10 cellular contexts compared by ENCODE assay signal in genomic region chr4:70863099-70863790, GRCh38. TPM values are rescaled to one million over a fixed set of nuclear protein-coding genes. Genes with fewer than 3 reads are reported as not detected.
DNase-seq lines count a peak whose midpoint lies in the region; ATAC-seq lines count a peak whose summit lies in the region.
"Had no signal": no experiment of that assay in that cellular context is flagged by ENCODE, and none has a peak within 500 bp of the region (broad histone marks: within the 10 kb centered on the region; RNA-seq: fewer than 3 reads in every experiment).

No MANE protein-coding gene starts in this region.

- no peaks in the 10 kb centered on the region for H3K27me3 Mint-ChIP-seq in activated naive CD8-positive, alpha-beta T cell treated with anti-CD3 and anti-CD28 coated beads, Interleukin-2, amount 50 U/mL, for 24 hours
- no peaks in the 10 kb centered on the region for H3K27me3 Mint-ChIP-seq in activated naive CD8-positive, alpha-beta T cell treated with anti-CD3 and anti-CD28 coated beads for 36 hours
- no peaks in the 10 kb centered on the region for H3K27me3 Mint-ChIP-seq in stimulated activated memory B cell treated with anti-CD40 and anti-IgM and Interleukin-4, amounts not matched to agents 10 μg/mL and 1 μg/mL and 100 μg/mL, for 72 hours

- ATAC-seq in activated naive CD8-positive, alpha-beta T cell treated with anti-CD3 and anti-CD28 coated beads, Interleukin-2, amount 50 U/mL, for 24 hours: peak; percentile 80
- ATAC-seq in GM21723 (IDR thresholded peaks at IDR 0.05; ENCODE audit: unreplicated experiment): peak; percentile 72
- peak; percentile 83 for ATAC-seq in HG03442 (IDR thresholded peaks at IDR 0.05; ENCODE audit: unreplicated experiment)
- ATAC-seq in stimulated activated memory B cell treated with anti-CD40 and anti-IgM and Interleukin-4, amounts not matched to agents 10 μg/mL and 1 μg/mL and 100 μg/mL, for 72 hours: peak; percentile 83
- ATAC-seq: gastroesophageal sphincter had no signal

- peaks cover 11% of the 10 kb centered on the region for H3K4me1 Mint-ChIP-seq in activated naive CD8-positive, alpha-beta T cell treated with anti-CD3 and anti-CD28 coated beads, Interleukin-2, amount 50 U/mL, for 24 hours
- H3K4me1 Mint-ChIP-seq in activated naive CD8-positive, alpha-beta T cell treated with anti-CD3 and anti-CD28 coated beads for 36 hours: peaks cover 7% of the 10 kb centered on the region
- peaks cover 7% of the 10 kb centered on the region for H3K4me1 Mint-ChIP-seq in stimulated activated memory B cell treated with anti-CD40 and anti-IgM and Interleukin-4, amounts not matched to agents 10 μg/mL and 1 μg/mL and 100 μg/mL, for 72 hours

- H3K36me3 Mint-ChIP-seq in activated naive CD8-positive, alpha-beta T cell treated with anti-CD3 and anti-CD28 coated beads, Interleukin-2, amount 50 U/mL, for 24 hours (ENCODE audit: low read depth): no peaks in the 10 kb centered on the region
- H3K36me3 Mint-ChIP-seq in activated naive CD8-positive, alpha-beta T cell treated with anti-CD3 and anti-CD28 coated beads for 36 hours: no peaks in the 10 kb centered on the region
- H3K36me3 Mint-ChIP-seq in stimulated activated memory B cell treated with anti-CD40 and anti-IgM and Interleukin-4, amounts not matched to agents 10 μg/mL and 1 μg/mL and 100 μg/mL, for 72 hours: no peaks in the 10 kb centered on the region

- no peak for DNase-seq in activated naive CD8-positive, alpha-beta T cell treated with anti-CD3 and anti-CD28 coated beads, Interleukin-2, amount 50 U/mL, for 24 hours
- DNase-seq in activated naive CD8-positive, alpha-beta T cell treated with anti-CD3 and anti-CD28 coated beads for 36 hours: no peak
- DNase-seq in GDM1 (lab: John Stamatoyannopoulos, UW) (no peak), OCI-M1 (lab: John Stamatoyannopoulos, UW) (no peak), HK-2 (ENCODE audit: unreplicated experiment) (no peak)
- DNase-seq: stimulated activated CD4-positive, alpha-beta T cell treated with anti-CD3 and anti-CD28 coated beads, Interleukin-4, amount 100 ng/mL, for 24 hours had no signal

- no peak overlapping the region for H3K4me3 Mint-ChIP-seq in activated naive CD8-positive, alpha-beta T cell treated with anti-CD3 and anti-CD28 coated beads, Interleukin-2, amount 50 U/mL, for 24 hours
- no peak overlapping the region for H3K4me3 Mint-ChIP-seq in activated naive CD8-positive, alpha-beta T cell treated with anti-CD3 and anti-CD28 coated beads for 36 hours
- H3K4me3 Mint-ChIP-seq in stimulated activated memory B cell treated with anti-CD40 and anti-IgM and Interleukin-4, amounts not matched to agents 10 μg/mL and 1 μg/mL and 100 μg/mL, for 72 hours: no peak overlapping the region

- peak overlapping the region; percentile 33 for H3K27ac Mint-ChIP-seq in activated naive CD8-positive, alpha-beta T cell treated with anti-CD3 and anti-CD28 coated beads, Interleukin-2, amount 50 U/mL, for 24 hours
- no peak overlapping the region for H3K27ac Mint-ChIP-seq in activated naive CD8-positive, alpha-beta T cell treated with anti-CD3 and anti-CD28 coated beads for 36 hours
- peak overlapping the region; percentile 72 for H3K27ac Mint-ChIP-seq in stimulated activated memory B cell treated with anti-CD40 and anti-IgM and Interleukin-4, amounts not matched to agents 10 μg/mL and 1 μg/mL and 100 μg/mL, for 72 hours

- H3K9me3 Mint-ChIP-seq in activated naive CD8-positive, alpha-beta T cell treated with anti-CD3 and anti-CD28 coated beads, Interleukin-2, amount 50 U/mL, for 24 hours: no peaks in the 10 kb centered on the region
- H3K9me3 Mint-ChIP-seq in activated naive CD8-positive, alpha-beta T cell treated with anti-CD3 and anti-CD28 coated beads for 36 hours: no peaks in the 10 kb centered on the region
- no peaks in the 10 kb centered on the region for H3K9me3 Mint-ChIP-seq in stimulated activated memory B cell treated with anti-CD40 and anti-IgM and Interleukin-4, amounts not matched to agents 10 μg/mL and 1 μg/mL and 100 μg/mL, for 72 hours

RNA-seq across cellular contexts. Expression of gene GRSF1, which starts 23.6 kb away (rescaled TPM):
- 100 to 1,000 TPM; 118 to 122 TPM for total RNA-seq in activated naive CD8-positive, alpha-beta T cell treated with anti-CD3 and anti-CD28 coated beads for 36 hours

RNA-seq across cellular contexts. Expression of gene MOB1B, which starts 38.9 kb away (rescaled TPM):
- 10 to 100 TPM; 19.0 to 19.7 TPM for total RNA-seq in activated naive CD8-positive, alpha-beta T cell treated with anti-CD3 and anti-CD28 coated beads for 36 hours
